In genomic region chr6:169176361-169176991, GRCh38 we compare ENCODE assay signal across 22 cellular contexts.
"Had no signal": no experiment of that assay in that cellular context is flagged by ENCODE, and none has a peak within 500 bp of the region (broad histone marks: within the 10 kb centered on the region; RNA-seq: fewer than 3 reads in every experiment).

No MANE protein-coding gene starts in this region.

- H3K4me1 ChIP-seq: left lung, right atrium auricular region, stomach, thyroid gland had no signal

- H3K27ac ChIP-seq: brain microvascular endothelial cell, esophagus muscularis mucosa, left lung, right atrium auricular region, stomach, thyroid gland, VCaP had no signal

- ATAC-seq: left lung; mucosa of descending colon; stimulated activated naive B cell treated with anti-CD40 and anti-IgM and Interleukin-4, amounts not matched to agents 10 μg/mL and 1 μg/mL and 100 μg/mL, for 72 hours had no signal

- H3K36me3 ChIP-seq: brain microvascular endothelial cell, esophagus muscularis mucosa, left lung, right atrium auricular region, stomach, thyroid gland had no signal

- H3K27me3 ChIP-seq: brain microvascular endothelial cell, esophagus muscularis mucosa, left lung, right atrium auricular region, stomach, thyroid gland had no signal

- H3K36me3 Mint-ChIP-seq: stimulated activated naive B cell treated with anti-CD40 and anti-IgM and Interleukin-4, amounts not matched to agents 10 μg/mL and 1 μg/mL and 100 μg/mL, for 72 hours had no signal

- H3K27ac Mint-ChIP-seq: activated T-helper 1 cell treated with anti-CD3 and anti-CD28 coated beads, Interleukin-12 subunit alpha, Interleukin-12 subunit beta, Interleukin-2, Interleukin-4 antibody, amounts not matched to agents 30 ng/mL and 10 ng/mL and 1 ng/mL, durations not matched to agents 14 hours and 24 hours and 36 hours; stimulated activated naive B cell treated with anti-CD40 and anti-IgM and Interleukin-4, amounts not matched to agents 10 μg/mL and 1 μg/mL and 100 μg/mL, for 72 hours had no signal

- DNase-seq: activated CD4-positive, alpha-beta T cell treated with anti-CD3 and anti-CD28 coated beads for 4 hours; activated CD4-positive, alpha-beta T cell treated with anti-CD3 and anti-CD28 coated beads, Interleukin-2, amount 50 U/mL, for 48 hours; activated CD8-positive, alpha-beta memory T cell treated with anti-CD3 and anti-CD28 coated beads for 24 hours; activated effector memory CD4-positive, alpha-beta T cell treated with anti-CD3 and anti-CD28 coated beads, Interleukin-2, amount 50 U/mL, for 16 hours; activated naive CD4-positive, alpha-beta T cell treated with anti-CD3 and anti-CD28 coated beads, Interleukin-2, amount 50 U/mL, for 16 hours; amniotic stem cell; brain microvascular endothelial cell; foreskin melanocyte; left lung; mucosa of descending colon; nucleus accumbens; stimulated activated CD4-positive, alpha-beta T cell treated with anti-CD3 and anti-CD28 coated beads, Interleukin-15, amount 100 ng/mL, for 24 hours; stimulated activated CD4-positive, alpha-beta T cell treated with anti-CD3 and anti-CD28 coated beads, Interleukin-2, amount 100 ng/mL, for 24 hours; stimulated activated naive B cell treated with anti-CD40 and anti-IgM and Interleukin-4, amounts not matched to agents 10 μg/mL and 1 μg/mL and 100 μg/mL, for 72 hours; stomach; T-helper 9 cell; thyroid gland had no signal

- H3K9me3 ChIP-seq: esophagus muscularis mucosa, left lung, mucosa of descending colon, right atrium auricular region, stomach, thyroid gland had no signal

- H3K4me3 ChIP-seq: esophagus muscularis mucosa, left lung, lung, mucosa of descending colon, right atrium auricular region, stomach, thyroid gland had no signal

- H3K4me1 Mint-ChIP-seq: stimulated activated naive B cell treated with anti-CD40 and anti-IgM and Interleukin-4, amounts not matched to agents 10 μg/mL and 1 μg/mL and 100 μg/mL, for 72 hours had no signal

- H3K9me3 Mint-ChIP-seq: activated T-helper 1 cell treated with anti-CD3 and anti-CD28 coated beads, Interleukin-12 subunit alpha, Interleukin-12 subunit beta, Interleukin-2, Interleukin-4 antibody, amounts not matched to agents 30 ng/mL and 10 ng/mL and 1 ng/mL, durations not matched to agents 14 hours and 24 hours and 36 hours; stimulated activated naive B cell treated with anti-CD40 and anti-IgM and Interleukin-4, amounts not matched to agents 10 μg/mL and 1 μg/mL and 100 μg/mL, for 72 hours had no signal

- H3K4me3 Mint-ChIP-seq: activated T-helper 1 cell treated with anti-CD3 and anti-CD28 coated beads, Interleukin-12 subunit alpha, Interleukin-12 subunit beta, Interleukin-2, Interleukin-4 antibody, amounts not matched to agents 30 ng/mL and 10 ng/mL and 1 ng/mL, durations not matched to agents 14 hours and 24 hours and 36 hours; stimulated activated naive B cell treated with anti-CD40 and anti-IgM and Interleukin-4, amounts not matched to agents 10 μg/mL and 1 μg/mL and 100 μg/mL, for 72 hours had no signal
